20 cellular contexts compared by ENCODE assay signal in genomic region chr1:197156692-197157091, GRCh38. TPM values are rescaled to one million over a fixed set of nuclear protein-coding genes. Genes with fewer than 3 reads are reported as not detected.
DNase-seq lines count a peak whose midpoint lies in the region; ATAC-seq and TF ChIP-seq lines count a peak whose summit lies in the region.
"Had no signal": no experiment of that assay in that cellular context is flagged by ENCODE, and none has a peak within 500 bp of the region (broad histone marks: within the 10 kb centered on the region; RNA-seq: fewer than 3 reads in every experiment).

No MANE protein-coding gene starts in this region.

- H4K20me1 ChIP-seq in OCI-LY7 (ENCODE audit: insufficient read depth, low read length): no peaks in the 10 kb centered on the region
- no peaks in the 10 kb centered on the region for H4K20me1 ChIP-seq in osteoblast (ENCODE audit: insufficient read depth, low read length)
- H4K20me1 ChIP-seq: BLaER1 treated with 17β-estradiol and CSF1 and Interleukin-3, amounts not matched to agents 10 nM and 100 nM had no signal

- no TSS peak for BruUV-seq in OCI-LY7 (replicated peaks; lab: Mats Ljungman, UMichigan)
- no TSS peak for BruUV-seq in Caco-2 (replicated peaks; lab: Mats Ljungman, UMichigan)

- intact Hi-C loops in OCI-LY7 (cut with micrococcal nuclease; ENCODE audit: unreplicated experiment): no loop called here
- intact Hi-C loops in CD8-positive, alpha-beta T cell (cut with DNase I, micrococcal nuclease): no loop called here
- intact Hi-C loops in Caco-2 (cut with micrococcal nuclease; ENCODE audit: unreplicated experiment): no loop called here

- DNase-seq in GM13977 (ENCODE audit: low spot score) (no peak), OCI-LY7 (ENCODE audit: low spot score) (no peak), epithelial cell of esophagus (ENCODE audit: low read depth) (peak; percentile 15), osteoblast (ENCODE audit: insufficient read length, low spot score, missing footprints) (no peak), Caco-2 (no peak)
- DNase-seq in CD8-positive, alpha-beta T cell: no peak
- no peak for DNase-seq in activated CD8-positive, alpha-beta memory T cell treated with anti-CD3 and anti-CD28 coated beads, Interleukin-2, amount 50 U/mL, for 4 hours
- DNase-seq: activated CD4-positive, alpha-beta T cell treated with anti-CD3 and anti-CD28 coated beads for 36 hours; activated effector memory CD4-positive, alpha-beta T cell treated with anti-CD3 and anti-CD28 coated beads, Interleukin-2, amount 50 U/mL, for 16 hours; amniotic stem cell; GOT3; lower lobe of right lung; NCI-H1048; NCI-H82; Right ventricle myocardium superior; spleen; testis had no signal

- H3K79me2 ChIP-seq in OCI-LY7 (ENCODE audit: insufficient read depth, low read depth, low read length) (no peaks in the 10 kb centered on the region), osteoblast (ENCODE audit: insufficient read depth, low read length) (no peaks in the 10 kb centered on the region)

- H3K4me3 ChIP-seq in OCI-LY7 (ENCODE audit: low read depth, low read length, poor library complexity, severe bottlenecking): no peak overlapping the region
- H3K4me3 ChIP-seq in epithelial cell of esophagus (ENCODE audit: low read length): no peak overlapping the region
- no peak overlapping the region for H3K4me3 ChIP-seq in osteoblast (ENCODE audit: insufficient read depth, low read length)
- H3K4me3 ChIP-seq in CD8-positive, alpha-beta T cell (ENCODE audit: low read depth, low read length): no peak overlapping the region
- H3K4me3 ChIP-seq in Caco-2 (ENCODE audit: low read depth, low read length): no peak overlapping the region
- H3K4me3 ChIP-seq: BLaER1 treated with 17β-estradiol and CSF1 and Interleukin-3, amounts not matched to agents 10 nM and 100 nM; lower lobe of right lung; spleen; testis had no signal

- H3K9me3 ChIP-seq in OCI-LY7 (ENCODE audit: low read length) (no peaks in the 10 kb centered on the region), osteoblast (ENCODE audit: low read depth, low read length) (no peaks in the 10 kb centered on the region), Caco-2 (no peaks in the 10 kb centered on the region)
- H3K9me3 ChIP-seq in CD8-positive, alpha-beta T cell (ENCODE audit: low read length): no peaks in the 10 kb centered on the region
- H3K9me3 ChIP-seq: BLaER1 treated with 17β-estradiol and CSF1 and Interleukin-3, amounts not matched to agents 10 nM and 100 nM; lower lobe of right lung; spleen; testis had no signal

- CTCF ChIA-PET in OCI-LY7 (lab: Charles Lee; ENCODE audit: unreplicated experiment) (no interaction called here), Caco-2 (lab: Charles Lee) (no interaction called here)
- CTCF ChIA-PET in CD8-positive, alpha-beta T cell (lab: Charles Lee): no interaction called here

- no peak overlapping the region for H3K27ac ChIP-seq in OCI-LY7 (ENCODE audit: low read depth, low read length, poor library complexity, severe bottlenecking)
- H3K27ac ChIP-seq in osteoblast (ENCODE audit: low read depth, low read length): no peak overlapping the region
- no peak overlapping the region for H3K27ac ChIP-seq in CD8-positive, alpha-beta T cell (ENCODE audit: low read depth, low read length)
- H3K27ac ChIP-seq: BLaER1 treated with 17β-estradiol and CSF1 and Interleukin-3, amounts not matched to agents 10 nM and 100 nM; lower lobe of right lung; spleen; testis had no signal

- peak; percentile 10 for TF ChIP-seq CTCF in GM13977 (IDR thresholded peaks at IDR 0.05; ENCODE audit: extremely low read depth, insufficient read depth, missing control alignments)
- peak; percentile 49; the same call in 1 of the 2 replicates for TF ChIP-seq CTCF in OCI-LY7 (conservative IDR thresholded peaks at IDR 0.05; ENCODE audit: low read length)
- TF ChIP-seq CTCF in epithelial cell of esophagus (IDR thresholded peaks at IDR 0.05; ENCODE audit: insufficient read depth, low read depth, low read length, missing control alignments): peak; percentile 19
- TF ChIP-seq CTCF in osteoblast (IDR thresholded peaks at IDR 0.05; ENCODE audit: extremely low read depth, low read depth, low read length): peak; percentile 25
- TF ChIP-seq CTCF in CD8-positive, alpha-beta T cell (IDR thresholded peaks at IDR 0.05): no peak
- TF ChIP-seq CTCF in Caco-2 (IDR thresholded peaks at IDR 0.05; ENCODE audit: insufficient read depth in 1 of 2, low read depth in 1 of 2, low read length in 1 of 2, severe bottlenecking in 1 of 2, unreplicated experiment in 1 of 2): no peak

- H3K4me2 ChIP-seq in OCI-LY7 (ENCODE audit: low read length) (no peak overlapping the region), osteoblast (ENCODE audit: insufficient read depth, low read length) (no peak overlapping the region)
- H3K4me2 ChIP-seq: BLaER1 treated with 17β-estradiol and CSF1 and Interleukin-3, amounts not matched to agents 10 nM and 100 nM had no signal

- no peak overlapping the region for H3K4me3 Mint-ChIP-seq in CD8-positive, alpha-beta T cell
- H3K4me3 Mint-ChIP-seq in Caco-2 (ENCODE audit: unreplicated experiment): no peak overlapping the region
- H3K4me3 Mint-ChIP-seq: activated CD4-positive, alpha-beta T cell treated with anti-CD3 and anti-CD28 coated beads for 36 hours; T-helper 2 cell treated with Interferon-gamma antibody and Interleukin-4, amounts not matched to agents 5 μg/mL and 100 μg/mL, for 36 hours had no signal

- H3K36me3 Mint-ChIP-seq in CD8-positive, alpha-beta T cell: peaks cover 19% of the 10 kb centered on the region
- no peaks in the 10 kb centered on the region for H3K36me3 Mint-ChIP-seq in Caco-2 (ENCODE audit: insufficient read depth, unreplicated experiment)

- peaks cover 17% of the 10 kb centered on the region; the same call in 1 of the 2 replicates for H3K36me3 ChIP-seq in OCI-LY7 (ENCODE audit: insufficient read depth, low read length)
- H3K36me3 ChIP-seq in osteoblast (ENCODE audit: insufficient read depth, low read length): peaks cover 22% of the 10 kb centered on the region
- H3K36me3 ChIP-seq in CD8-positive, alpha-beta T cell (ENCODE audit: insufficient read depth, low read length): peaks cover 16% of the 10 kb centered on the region
- H3K36me3 ChIP-seq in Caco-2 (ENCODE audit: control insufficient read depth, insufficient read depth, low read length): no peaks in the 10 kb centered on the region

- H2AFZ ChIP-seq in OCI-LY7 (ENCODE audit: low read length) (no peak overlapping the region), osteoblast (ENCODE audit: low read length) (no peak overlapping the region)

- no peak for ATAC-seq in CD8-positive, alpha-beta T cell
- ATAC-seq: activated CD4-positive, alpha-beta T cell treated with anti-CD3 and anti-CD28 coated beads for 36 hours; lower lobe of right lung had no signal

- no peaks in the 10 kb centered on the region for H3K4me1 ChIP-seq in OCI-LY7 (ENCODE audit: insufficient read depth, low read length, poor library complexity, severe bottlenecking)
- H3K4me1 ChIP-seq in osteoblast (ENCODE audit: insufficient read depth, low read length): no peaks in the 10 kb centered on the region
- no peaks in the 10 kb centered on the region for H3K4me1 ChIP-seq in CD8-positive, alpha-beta T cell (ENCODE audit: insufficient read depth, low read length)
- peaks cover 19% of the 10 kb centered on the region for H3K4me1 ChIP-seq in Caco-2
- H3K4me1 ChIP-seq: BLaER1 treated with 17β-estradiol and CSF1 and Interleukin-3, amounts not matched to agents 10 nM and 100 nM; lower lobe of right lung; spleen; testis had no signal

- H3K9me3 Mint-ChIP-seq in CD8-positive, alpha-beta T cell: no peaks in the 10 kb centered on the region
- H3K9me3 Mint-ChIP-seq in Caco-2 (ENCODE audit: unreplicated experiment): no peaks in the 10 kb centered on the region
- H3K9me3 Mint-ChIP-seq: T-helper 2 cell treated with Interferon-gamma antibody and Interleukin-4, amounts not matched to agents 5 μg/mL and 100 μg/mL, for 36 hours had no signal

- H3K27me3 Mint-ChIP-seq in CD8-positive, alpha-beta T cell (ENCODE audit: low read depth): no peaks in the 10 kb centered on the region
- H3K27me3 Mint-ChIP-seq in Caco-2 (ENCODE audit: insufficient read depth, unreplicated experiment): no peaks in the 10 kb centered on the region
- H3K27me3 Mint-ChIP-seq: activated CD4-positive, alpha-beta T cell treated with anti-CD3 and anti-CD28 coated beads for 36 hours; progenitor cell of endocrine pancreas had no signal

- H3K27me3 ChIP-seq in osteoblast (ENCODE audit: insufficient read depth, low read length) (no peaks in the 10 kb centered on the region), Caco-2 (replicated peaks; ENCODE audit: control insufficient read depth, insufficient read depth, low read length) (no peaks in the 10 kb centered on the region)
- no peaks in the 10 kb centered on the region for H3K27me3 ChIP-seq in CD8-positive, alpha-beta T cell (ENCODE audit: insufficient read depth, low read length)
- H3K27me3 ChIP-seq: BLaER1 treated with 17β-estradiol and CSF1 and Interleukin-3, amounts not matched to agents 10 nM and 100 nM; spleen; testis had no signal

- no peaks in the 10 kb centered on the region for H3K9me2 ChIP-seq in OCI-LY7 (ENCODE audit: insufficient read depth, low read length)

- in situ Hi-C loops in GM13977 (cut with MboI; ENCODE audit: low pct_unique_long_range_greater_than_20kb, low sequenced_read_pairs, unreplicated experiment): no loop called here

- H3K4me1 Mint-ChIP-seq in CD8-positive, alpha-beta T cell (ENCODE audit: low read depth): no peaks in the 10 kb centered on the region
- H3K4me1 Mint-ChIP-seq in Caco-2 (ENCODE audit: low read depth, unreplicated experiment): peaks cover 5% of the 10 kb centered on the region
- H3K4me1 Mint-ChIP-seq: activated CD4-positive, alpha-beta T cell treated with anti-CD3 and anti-CD28 coated beads for 36 hours had no signal

- no peak overlapping the region for H3K27ac Mint-ChIP-seq in CD8-positive, alpha-beta T cell
- no peak overlapping the region for H3K27ac Mint-ChIP-seq in Caco-2 (ENCODE audit: unreplicated experiment)
- H3K27ac Mint-ChIP-seq: activated CD4-positive, alpha-beta T cell treated with anti-CD3 and anti-CD28 coated beads for 36 hours; progenitor cell of endocrine pancreas; T-helper 2 cell treated with Interferon-gamma antibody and Interleukin-4, amounts not matched to agents 5 μg/mL and 100 μg/mL, for 36 hours had no signal

- POLR2A ChIA-PET in OCI-LY7 (lab: Charles Lee) (interaction anchor here (0.9 kb wide), 1 partner anchor 20 kb away, joined by 3 read pairs; no protein-coding TSS in a partner anchor), Caco-2 (lab: Charles Lee) (no interaction called here)
- POLR2A ChIA-PET in CD8-positive, alpha-beta T cell (lab: Charles Lee): no interaction called here

RNA-seq across cellular contexts. Expression of gene ASPM, which starts 10.2 kb away (rescaled TPM):
- total RNA-seq in OCI-LY7 (2014; rRNA removed; shearing (Covaris generic)): 88.4 and 88.6 TPM in 2 replicates
- total RNA-seq in OCI-LY7 (2022) (76.8 and 93.9 TPM in 2 replicates), osteoblast (5.1 and 5.6 TPM in 2 replicates), Caco-2 (2022) (41.9 and 42.7 TPM in 2 replicates)
- under 1 TPM; 0.14 to 0.30 TPM for total RNA-seq in CD8-positive, alpha-beta T cell

RNA-seq across cellular contexts. Expression of gene ZBTB41, which starts 44.4 kb away (rescaled TPM):
- total RNA-seq in OCI-LY7 (2014; rRNA removed; shearing (Covaris generic)): 5.9 and 6.4 TPM in 2 replicates
- 9.8 and 10.9 TPM in 2 replicates for total RNA-seq in OCI-LY7 (2022)
- 25.9 and 27.9 TPM in 2 replicates for total RNA-seq in osteoblast
- total RNA-seq in CD8-positive, alpha-beta T cell: 1 to 10 TPM; 3.5 to 3.9 TPM
- 7.2 and 7.9 TPM in 2 replicates for total RNA-seq in Caco-2 (2022)

Comparison
In these comparisons a context has a peak if more than half of its experiments do, and no peak if none do; other contexts are left out.
1. CTCF ChIP-seq: peak in GM13977 (single experiment), OCI-LY7 (single experiment), epithelial cell of esophagus (single experiment) and osteoblast (single experiment); none in CD8-positive, alpha-beta T cell (single experiment) and Caco-2 (0 of 2).